In the genomic region with DNA sequence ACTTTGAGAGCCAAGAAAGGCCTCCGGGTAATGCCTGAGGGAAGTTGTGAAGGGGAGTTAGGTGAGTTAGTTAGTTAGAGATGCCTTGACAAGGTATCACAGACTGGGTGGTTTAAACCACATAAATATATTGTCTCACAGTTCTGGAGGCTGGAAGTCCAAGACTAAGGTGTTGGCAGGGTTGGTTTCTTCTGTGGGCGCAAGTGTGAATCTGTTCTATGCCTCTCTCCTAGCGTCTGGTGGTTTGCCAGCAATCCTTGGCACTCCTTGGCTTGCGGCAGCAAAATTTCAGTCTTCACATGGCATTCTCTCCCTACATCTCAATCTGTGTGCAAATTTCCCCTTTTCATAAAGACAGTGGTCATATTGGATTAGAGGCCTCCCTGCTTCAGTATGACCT, we compare ENCODE assay signal across 15 cellular contexts. TPM values are rescaled to one million over a fixed set of nuclear protein-coding genes. Genes with fewer than 3 reads are reported as not detected.
DNase-seq lines count a peak whose midpoint lies in the region; ATAC-seq lines count a peak whose summit lies in the region.
"Had no signal": no experiment of that assay in that cellular context is flagged by ENCODE, and none has a peak within 500 bp of the region (broad histone marks: within the 10 kb centered on the region; RNA-seq: fewer than 3 reads in every experiment).

No MANE protein-coding gene starts in this region.

- peaks cover 0 to 2% of the 10 kb centered on the region in 2 donors for H3K4me1 Mint-ChIP-seq in effector memory CD8-positive, alpha-beta T cell (ENCODE audit: low read depth in 2 of 2)

- no peak overlapping the region for H3K4me3 Mint-ChIP-seq in effector memory CD8-positive, alpha-beta T cell

- no peaks in the 10 kb centered on the region for H3K36me3 Mint-ChIP-seq in effector memory CD8-positive, alpha-beta T cell (ENCODE audit: insufficient read depth)
- H3K36me3 Mint-ChIP-seq: CD4-positive, CD25-positive, alpha-beta regulatory T cell had no signal

- no peak overlapping the region for H3K27ac Mint-ChIP-seq in effector memory CD8-positive, alpha-beta T cell

- ATAC-seq in effector memory CD8-positive, alpha-beta T cell (replicated peaks): peak; percentile 46
- no peak for ATAC-seq in HG02884 (IDR thresholded peaks at IDR 0.05; ENCODE audit: unreplicated experiment)
- no peak for ATAC-seq in HG03565 (IDR thresholded peaks at IDR 0.05; ENCODE audit: unreplicated experiment)
- ATAC-seq in HG03342 (IDR thresholded peaks at IDR 0.05; ENCODE audit: unreplicated experiment): no peak
- ATAC-seq: HepG2 had no signal

- no peaks in the 10 kb centered on the region for H3K9me3 Mint-ChIP-seq in effector memory CD8-positive, alpha-beta T cell

- H3K27me3 Mint-ChIP-seq in effector memory CD8-positive, alpha-beta T cell: no peaks in the 10 kb centered on the region
- H3K27me3 Mint-ChIP-seq: CD4-positive, CD25-positive, alpha-beta regulatory T cell had no signal

- DNase-seq in Ammon's horn (ENCODE audit: low spot score): peak; percentile 19
- peak; percentile 0 for DNase-seq in NCI-H446 treated with DMSO at 0.1 percent for 48 hours (lab: John Stamatoyannopoulos, UW)
- DNase-seq in effector memory CD8-positive, alpha-beta T cell: no peak
- peak; percentile 65 for DNase-seq in occipital lobe (lab: John Stamatoyannopoulos, UW)
- no peak for DNase-seq in NCI-H1105 (lab: John Stamatoyannopoulos, UW)
- DNase-seq: 8988T; AML-193; CD4-positive, CD25-positive, alpha-beta regulatory T cell; DMS53; GF-D8; HCEC 1CT had no signal

RNA-seq across cellular contexts. Expression of a gene that starts 29.7 kb away (rescaled TPM):
- 90.5 TPM for total RNA-seq in occipital lobe

Comparison
In these comparisons a context has a peak if more than half of its experiments do, and no peak if none do; other contexts are left out.
1. DNase-seq: peak in Ammon's horn (single experiment), NCI-H446 treated with DMSO at 0.1 percent for 48 hours (single experiment) and occipital lobe (single experiment); none in effector memory CD8-positive, alpha-beta T cell (0 of 3) and NCI-H1105 (single experiment).